18 cellular contexts compared by ENCODE assay signal in genomic region chr6:90227693-90228092, GRCh38.
A peak's percentile ranks its signal among the peaks of the same experiment; 100 is the strongest.
DNase-seq lines count a peak whose midpoint lies in the region; ATAC-seq, FAIRE-seq and TF ChIP-seq lines count a peak whose summit lies in the region.
"Had no signal": no experiment of that assay in that cellular context is flagged by ENCODE, and none has a peak within 500 bp of the region (broad histone marks: within the 10 kb centered on the region; RNA-seq: fewer than 3 reads in every experiment).

No MANE protein-coding gene starts in this region.

- DNase-seq in AG20443 (ENCODE audit: low spot score): peak; percentile 44
- no peak for DNase-seq in GM23338 (ENCODE audit: low spot score)
- peak; percentile 46 for DNase-seq in astrocyte (ENCODE audit: low read depth)
- DNase-seq in neural progenitor cell (ENCODE audit: low spot score): no peak
- no peak for DNase-seq in tibial artery
- DNase-seq in coronary artery (ENCODE audit: low spot score): no peak
- no peak for DNase-seq in dedifferentiated amniotic fluid mesenchymal stem cell (ENCODE audit: extremely low spot score)
- DNase-seq: kidney, midbrain, NCI-H2107, NCI-H69, pancreas, spleen had no signal

- H3K36me3 ChIP-seq in GM23338 (ENCODE audit: insufficient read depth) (peaks cover 3% of the 10 kb centered on the region; the same call in 1 of the 2 replicates), astrocyte (ENCODE audit: insufficient read depth, low read length) (no peaks in the 10 kb centered on the region), neural progenitor cell (no peaks in the 10 kb centered on the region), tibial artery (no peaks in the 10 kb centered on the region)
- H3K36me3 ChIP-seq: pancreas had no signal

- H4K20me1 ChIP-seq in GM23338 (replicated peaks; ENCODE audit: insufficient read depth) (no peaks in the 10 kb centered on the region; the same call in 1 of the 2 replicates), astrocyte (ENCODE audit: insufficient read depth, low read length) (no peaks in the 10 kb centered on the region), neural progenitor cell (ENCODE audit: low read depth) (no peaks in the 10 kb centered on the region)

- intact Hi-C loops in tibial artery (cut with DNase I; ENCODE audit: low total_unique reads): loop anchor here (10.0 kb wide), 1 partner anchor 67 kb away; the partner anchor contains the start of gene BACH2

- peaks cover 6% of the 10 kb centered on the region for H3K9me3 ChIP-seq in astrocyte (ENCODE audit: insufficient read depth, low read depth, low read length)
- no peaks in the 10 kb centered on the region for H3K9me3 ChIP-seq in neural progenitor cell (ENCODE audit: low read depth)
- H3K9me3 ChIP-seq in tibial artery: peaks cover 0 to 4% (median 0%) of the 10 kb centered on the region in 3 donors
- H3K9me3 ChIP-seq: pancreas had no signal

- H3F3A ChIP-seq in GM23338 (replicated peaks; ENCODE audit: low read depth) (no peaks in the 10 kb centered on the region), neural progenitor cell (ENCODE audit: low read depth) (no peaks in the 10 kb centered on the region)

- H2AFZ ChIP-seq in GM23338 (no peak overlapping the region), astrocyte (ENCODE audit: low read depth, low read length) (no peak overlapping the region), neural progenitor cell (replicated peaks) (peak overlapping the region; percentile 38)

- H3K27ac ChIP-seq in GM23338 (ENCODE audit: low read depth): no peak overlapping the region
- H3K27ac ChIP-seq in astrocyte (ENCODE audit: low read depth, low read length): no peak overlapping the region
- peak overlapping the region; percentile 32 for H3K27ac ChIP-seq in neural progenitor cell
- H3K27ac ChIP-seq in tibial artery: no peak overlapping the region
- H3K27ac ChIP-seq in coronary artery: no peak overlapping the region
- H3K27ac ChIP-seq: BLaER1, pancreas, spleen had no signal

- H3K27ac Mint-ChIP-seq in GM23338 (0 out of 2 replicates have a peak overlapping the region, but pooled peaks have one; percentile 37), astrocyte (ENCODE audit: unreplicated experiment) (peak overlapping the region; percentile 93), neural progenitor cell (peak overlapping the region; percentile 96)
- H3K27ac Mint-ChIP-seq: dendritic cell treated with granulocyte-macrophage colony-stimulating factor and Interleukin-4, amounts not matched to agents 40 ng/mL and 50 ng/mL, for 4 days had no signal

- ATAC-seq in GM23338: no peak
- ATAC-seq: activated CD4-positive, CD25-positive, alpha-beta regulatory T cell treated with anti-CD3 and anti-CD28 coated beads, Interleukin-2, amount 50 U/mL, for 24 hours; esophagus mucosa; Panc1; pancreas had no signal

- no peak for TF ChIP-seq CTCF in GM23338 (conservative IDR thresholded peaks at IDR 0.05; ENCODE audit: low read depth in 2 of 2)
- TF ChIP-seq CTCF in astrocyte (IDR thresholded peaks at IDR 0.05; ENCODE audit: insufficient read depth, low read depth, low read length): no peak
- no peak for TF ChIP-seq CTCF in neural progenitor cell (IDR thresholded peaks at IDR 0.05)
- no peak for TF ChIP-seq CTCF in tibial artery (IDR thresholded peaks at IDR 0.05)
- TF ChIP-seq CTCF in coronary artery (IDR thresholded peaks at IDR 0.05): no peak

- H3K27me3 Mint-ChIP-seq in GM23338 (ENCODE audit: insufficient read depth, low read depth, poor library complexity) (peaks cover 2% of the 10 kb centered on the region), astrocyte (ENCODE audit: low read depth, unreplicated experiment) (no peaks in the 10 kb centered on the region), neural progenitor cell (ENCODE audit: insufficient read depth, low read depth) (peaks cover 2% of the 10 kb centered on the region)
- H3K27me3 Mint-ChIP-seq: dendritic cell treated with granulocyte-macrophage colony-stimulating factor and Interleukin-4, amounts not matched to agents 40 ng/mL and 50 ng/mL, for 4 days had no signal

- FAIRE-seq in astrocyte (lab: Jason Lieb, UNC): no peak
- FAIRE-seq: kidney, pancreas had no signal

- no peaks in the 10 kb centered on the region; the same call in 1 of the 2 replicates for H3K79me2 ChIP-seq in GM23338 (replicated peaks; ENCODE audit: insufficient read depth)
- no peaks in the 10 kb centered on the region for H3K79me2 ChIP-seq in astrocyte (ENCODE audit: insufficient read depth, low read length)
- H3K79me2 ChIP-seq in neural progenitor cell (ENCODE audit: low read depth): no peaks in the 10 kb centered on the region

- no peak overlapping the region for H3K4me3 ChIP-seq in GM23338
- H3K4me3 ChIP-seq in astrocyte (ENCODE audit: insufficient read depth, low read depth, low read length): no peak overlapping the region
- no peak overlapping the region for H3K4me3 ChIP-seq in neural progenitor cell
- H3K4me3 ChIP-seq in tibial artery: no peak overlapping the region
- H3K4me3 ChIP-seq in coronary artery: no peak overlapping the region
- H3K4me3 ChIP-seq: BLaER1, pancreas, spleen had no signal

- H3K36me3 Mint-ChIP-seq in GM23338 (ENCODE audit: low read depth) (peaks cover 9% of the 10 kb centered on the region), astrocyte (ENCODE audit: low read depth, unreplicated experiment) (peaks cover 4% of the 10 kb centered on the region), neural progenitor cell (peaks cover 8% of the 10 kb centered on the region)

- H3K4me1 Mint-ChIP-seq in GM23338 (peaks cover 15% of the 10 kb centered on the region), astrocyte (ENCODE audit: low read depth, unreplicated experiment) (peaks cover 39% of the 10 kb centered on the region), neural progenitor cell (peaks cover 61% of the 10 kb centered on the region)

- no peak overlapping the region for H3K4me3 Mint-ChIP-seq in GM23338
- no peak overlapping the region for H3K4me3 Mint-ChIP-seq in astrocyte (ENCODE audit: unreplicated experiment)
- H3K4me3 Mint-ChIP-seq in neural progenitor cell: peak overlapping the region; percentile 59
- H3K4me3 Mint-ChIP-seq: dendritic cell treated with granulocyte-macrophage colony-stimulating factor and Interleukin-4, amounts not matched to agents 40 ng/mL and 50 ng/mL, for 4 days had no signal

- H3K27me3 ChIP-seq in GM23338 (ENCODE audit: insufficient read depth): no peaks in the 10 kb centered on the region
- H3K27me3 ChIP-seq in astrocyte (ENCODE audit: insufficient read depth, low read length): no peaks in the 10 kb centered on the region
- no peaks in the 10 kb centered on the region for H3K27me3 ChIP-seq in neural progenitor cell
- H3K27me3 ChIP-seq in tibial artery: no peaks in the 10 kb centered on the region
- H3K27me3 ChIP-seq: BLaER1, pancreas, spleen had no signal

- peaks cover 13% of the 10 kb centered on the region for H3K9me3 Mint-ChIP-seq in GM23338
- peaks cover 7% of the 10 kb centered on the region for H3K9me3 Mint-ChIP-seq in astrocyte (ENCODE audit: unreplicated experiment)
- H3K9me3 Mint-ChIP-seq in neural progenitor cell: peaks cover 5% of the 10 kb centered on the region

- H3K9me2 ChIP-seq in GM23338 (ENCODE audit: insufficient read depth): no peaks in the 10 kb centered on the region

- no peak overlapping the region for H3K4me2 ChIP-seq in GM23338
- H3K4me2 ChIP-seq in astrocyte (ENCODE audit: low read length): no peak overlapping the region
- peak overlapping the region; percentile 53 for H3K4me2 ChIP-seq in neural progenitor cell
- H3K4me2 ChIP-seq: BLaER1 had no signal

- H3K4me1 ChIP-seq in GM23338 (ENCODE audit: insufficient read depth): peaks cover 7% of the 10 kb centered on the region
- no peaks in the 10 kb centered on the region for H3K4me1 ChIP-seq in astrocyte (ENCODE audit: insufficient read depth, low read length)
- peaks cover 16% of the 10 kb centered on the region for H3K4me1 ChIP-seq in neural progenitor cell
- no peaks in the 10 kb centered on the region for H3K4me1 ChIP-seq in tibial artery
- H3K4me1 ChIP-seq: pancreas had no signal

- H3K9ac ChIP-seq in astrocyte (ENCODE audit: low read length): no peak overlapping the region
- no peak overlapping the region for H3K9ac ChIP-seq in neural progenitor cell
- H3K9ac ChIP-seq: BLaER1 had no signal

TF ChIP-seq in GM23338, 12 proteins besides CTCF, POLR2A, EP300 and RAD21 (continues in another document):
- TF ChIP-seq REST (IDR thresholded peaks at IDR 0.05; ENCODE audit: unreplicated experiment): no peak
- no peak for TF ChIP-seq POLR2AphosphoS5 (IDR thresholded peaks at IDR 0.05; ENCODE audit: low read depth)
- no peak for TF ChIP-seq ETS1 (IDR thresholded peaks at IDR 0.05)
- no peak for TF ChIP-seq NANOG (IDR thresholded peaks at IDR 0.05; ENCODE audit: borderline replicate concordance)
- TF ChIP-seq ZNF114 (CRISPR knock-in tag; IDR thresholded peaks at IDR 0.05): no peak

Comparison
In these comparisons a context has a peak if more than half of its experiments do, and no peak if none do; other contexts are left out.
1. DNase-seq: peak in AG20443 (single experiment) and astrocyte (single experiment); none in GM23338 (single experiment), neural progenitor cell (single experiment), tibial artery (0 of 2), coronary artery (single experiment) and dedifferentiated amniotic fluid mesenchymal stem cell (single experiment).
2. H3K27ac Mint-ChIP-seq: peak in every context shown above with its lines; median percentile 96 in neural progenitor cell; 93 in astrocyte; 37 in GM23338.